8 cellular contexts compared by ENCODE assay signal in genomic region chr2:225122582-225123486, GRCh38.
DNase-seq lines count a peak whose midpoint lies in the region; ATAC-seq, FAIRE-seq and TF ChIP-seq lines count a peak whose summit lies in the region.

No MANE protein-coding gene starts in this region.

- WGBS in prostate gland = 52% methylated on average over 15 of the region's 15 CpGs
- 64 to 68% (median 65%) methylated on average over 15 of the region's 15 CpGs for WGBS in stomach, 5 donors

- no peaks in the 10 kb centered on the region for H3K36me3 ChIP-seq in prostate gland
- no peaks in the 10 kb centered on the region for H3K36me3 ChIP-seq in stomach

- TF ChIP-seq EP300 in stomach (IDR thresholded peaks at IDR 0.05) = no peak

- TF ChIP-seq POLR2A in prostate gland (IDR thresholded peaks at IDR 0.05) (no peak), stomach (IDR thresholded peaks at IDR 0.05) (no peak)

- H3K4me3 ChIP-seq in prostate gland (no peak overlapping the region), stomach (no peak overlapping the region)

- peak; percentile 59 for FAIRE-seq in GM18507 (lab: Jason Lieb, UNC)

- H3K9me3 ChIP-seq in prostate gland (no peaks in the 10 kb centered on the region), stomach (no peaks in the 10 kb centered on the region)

- ATAC-seq in GM18517 (IDR thresholded peaks at IDR 0.05; ENCODE audit: unreplicated experiment) (no peak), esophagus mucosa (no peak)

- TF ChIP-seq CTCF in prostate gland (IDR thresholded peaks at IDR 0.05) (peak in 3 of 4 experiments; percentile 26 to 48 (median 40)), stomach (IDR thresholded peaks at IDR 0.05) (peak in 3 of 7 experiments; percentile 33 to 47 (median 42))

- intact Hi-C loops in prostate gland (cut with DNase I) (loop anchor here (5.0 kb wide), 1 partner anchor 539 kb away; no protein-coding TSS in a partner anchor), stomach (cut with DNase I; ENCODE audit: low total_unique reads) (loop anchor here (10.0 kb wide), 1 partner anchor 542 kb away; no protein-coding TSS in a partner anchor)

- H3K27me3 ChIP-seq in prostate gland (replicated peaks; ENCODE audit: insufficient read depth) (no peaks in the 10 kb centered on the region), stomach (no peaks in the 10 kb centered on the region)

- H3K27ac ChIP-seq in prostate gland (no peak overlapping the region), stomach (no peak overlapping the region)

- DNase-seq in AG20443 (ENCODE audit: low spot score) = peak; percentile 35
- DNase-seq in GM18507 (ENCODE audit: extremely low spot score, insufficient read length, low read depth) = no peak
- DNase-seq in OCI-M1 (lab: John Stamatoyannopoulos, UW) = peak; percentile 37
- peak; percentile 33 for DNase-seq in dermis blood vessel endothelial cell
- DNase-seq in prostate gland (ENCODE audit: low spot score) = no peak
- no peak for DNase-seq in stomach

- H3K4me1 ChIP-seq in prostate gland (replicated peaks) (no peaks in the 10 kb centered on the region), stomach (no peaks in the 10 kb centered on the region)

Comparison
In these comparisons a context has a peak if more than half of its experiments do, and no peak if none do; other contexts are left out.
1. DNase-seq: peak in AG20443 (single experiment), OCI-M1 (single experiment) and dermis blood vessel endothelial cell (single experiment); none in GM18507 (single experiment), prostate gland (single experiment) and stomach (single experiment).